17 cellular contexts compared by ENCODE assay signal in genomic region chr10:130387936-130388580, GRCh38.
DNase-seq lines count a peak whose midpoint lies in the region; ATAC-seq and TF ChIP-seq lines count a peak whose summit lies in the region.
"Had no signal": no experiment of that assay in that cellular context is flagged by ENCODE, and none has a peak within 500 bp of the region (broad histone marks: within the 10 kb centered on the region; RNA-seq: fewer than 3 reads in every experiment).

No MANE protein-coding gene starts in this region.

- no peak for TF ChIP-seq CTCF in sigmoid colon (IDR thresholded peaks at IDR 0.05)

- no peak overlapping the region for H3K27ac ChIP-seq in sigmoid colon
- H3K27ac ChIP-seq: 22Rv1, BLaER1 had no signal

- DNase-seq in NCI-H146 (lab: John Stamatoyannopoulos, UW) (peak; percentile 47), NCI-H146 treated with DMSO at 0.1 percent for 48 hours (lab: John Stamatoyannopoulos, UW; ENCODE audit: unreplicated experiment) (no peak), NCI-H2196 (lab: John Stamatoyannopoulos, UW; ENCODE audit: unreplicated experiment) (peak; percentile 38), mesenteric fat pad (ENCODE audit: low spot score) (peak; percentile 71), sigmoid colon (peak; percentile 42)
- DNase-seq in activated CD4-positive, CD25-positive, alpha-beta regulatory T cell treated with anti-CD3 and anti-CD28 coated beads, Interleukin-2, amount 50 U/mL, for 72 hours, result no peak
- DNase-seq: CD4-positive, alpha-beta T cell; CD8-positive, alpha-beta memory T cell; DMS 273 treated with DMSO at 0.1 percent for 48 hours; DMS79 treated with DMSO at 0.1 percent for 48 hours; GF-D8; GOT3; HFFc6 had no signal

- no peaks in the 10 kb centered on the region for H3K4me1 ChIP-seq in sigmoid colon
- H3K4me1 ChIP-seq: BLaER1, HAP-1 had no signal

- H3K4me3 ChIP-seq in sigmoid colon, result no peak overlapping the region
- H3K4me3 ChIP-seq: BLaER1, HAP-1 had no signal

- H3K27me3 ChIP-seq in sigmoid colon, result no peaks in the 10 kb centered on the region
- H3K27me3 ChIP-seq: BLaER1 had no signal

- WGBS in sigmoid colon, 2 donors, result 70 to 78% methylated on average over 11 of the region's 11 CpGs

- no peak for TF ChIP-seq EP300 in sigmoid colon (IDR thresholded peaks at IDR 0.05)

- TF ChIP-seq POLR2A in sigmoid colon (IDR thresholded peaks at IDR 0.05), result no peak

- intact Hi-C loops in sigmoid colon (cut with DNase I), result no loop called here

- ATAC-seq in GM18519 (IDR thresholded peaks at IDR 0.05; ENCODE audit: low FRiP score, unreplicated experiment), result no peak

- H3K36me3 ChIP-seq in sigmoid colon, result no peaks in the 10 kb centered on the region
- H3K36me3 ChIP-seq: BLaER1, HAP-1 had no signal

- peaks cover 0 to 2% (median 0%) of the 10 kb centered on the region in 4 donors for H3K9me3 ChIP-seq in sigmoid colon
- H3K9me3 ChIP-seq: HAP-1 had no signal

Comparison
In these comparisons a context has a peak if more than half of its experiments do, and no peak if none do; other contexts are left out.
1. DNase-seq: peak in NCI-H146 (single experiment), NCI-H2196 (single experiment), mesenteric fat pad (single experiment) and sigmoid colon (single experiment); none in NCI-H146 treated with DMSO at 0.1 percent for 48 hours (single experiment) and activated CD4-positive, CD25-positive, alpha-beta regulatory T cell treated with anti-CD3 and anti-CD28 coated beads, Interleukin-2, amount 50 U/mL, for 72 hours (single experiment).